Comparison of ENCODE assay signal across 20 cellular contexts in genomic region chr22:36223504-36223903, GRCh38. TPM values are rescaled to one million over a fixed set of nuclear protein-coding genes. Genes with fewer than 3 reads are reported as not detected.
"Had no signal": no experiment of that assay in that cellular context is flagged by ENCODE, and none has a peak within 500 bp of the region (broad histone marks: within the 10 kb centered on the region; RNA-seq: fewer than 3 reads in every experiment).

No MANE protein-coding gene starts in this region.

- H3K9me3 ChIP-seq: gastroesophageal sphincter, left lung, mucosa of descending colon, sigmoid colon, tibial nerve had no signal

- DNase-seq: activated CD4-positive, alpha-beta T cell treated with anti-CD3 and anti-CD28 coated beads for 36 hours; activated CD4-positive, alpha-beta T cell treated with anti-CD3 and anti-CD28 coated beads, Interleukin-2, amount 50 U/mL, for 4 hours; activated CD4-positive, CD25-positive, alpha-beta regulatory T cell; activated CD8-positive, alpha-beta memory T cell treated with anti-CD3 and anti-CD28 coated beads, Interleukin-2, amount 50 U/mL, for 4 hours; activated naive CD8-positive, alpha-beta T cell treated with anti-CD3 and anti-CD28 coated beads, Interleukin-2, amount 50 U/mL, for 24 hours; activated T-cell treated with anti-CD3 and anti-CD28 coated beads, Interleukin-2, amount 50 U/mL, for 24 hours; amygdala; effector CD8-positive, alpha-beta T cell; hypothalamus; left lung; mucosa of descending colon; sigmoid colon; stimulated activated CD4-positive, alpha-beta T cell treated with anti-CD3 and anti-CD28 coated beads, Interleukin-2, amount 100 ng/mL, for 48 hours; stimulated activated naive CD4-positive, alpha-beta T cell treated with Interleukin-2 at 50 U/mL for 16 hours; T-helper 1 cell had no signal

- H3K27me3 ChIP-seq: gastroesophageal sphincter, left lung, sigmoid colon, tibial nerve had no signal

- H3K4me3 ChIP-seq: gastroesophageal sphincter, left lung, mucosa of descending colon, sigmoid colon, tibial nerve had no signal

- H3K27ac ChIP-seq: epithelial cell of prostate, gastroesophageal sphincter, left lung, sigmoid colon, tibial nerve had no signal

RNA-seq across cellular contexts. Expression of gene APOL4, which starts 21.9 kb away (rescaled TPM):
- total RNA-seq: osteocyte, renal cortical epithelial cell had no signal
